Comparison of ENCODE assay signal across 29 cellular contexts in genomic region chr1:84683508-84683907, GRCh38.
"Had no signal": no experiment of that assay in that cellular context is flagged by ENCODE, and none has a peak within 500 bp of the region (broad histone marks: within the 10 kb centered on the region; RNA-seq: fewer than 3 reads in every experiment).

No MANE protein-coding gene starts in this region.

- H3K27ac Mint-ChIP-seq: dendritic cell treated with granulocyte-macrophage colony-stimulating factor and Interleukin-4, amounts not matched to agents 40 ng/mL and 50 ng/mL, for 4 days; effector memory CD8-positive, alpha-beta T cell; endodermal cell had no signal

- H3K27me3 Mint-ChIP-seq: dendritic cell treated with granulocyte-macrophage colony-stimulating factor and Interleukin-4, amounts not matched to agents 40 ng/mL and 50 ng/mL, for 4 days; effector memory CD8-positive, alpha-beta T cell had no signal

- H3K36me3 ChIP-seq: colonic mucosa, esophagus muscularis mucosa, esophagus squamous epithelium, gastrocnemius medialis, gastroesophageal sphincter, heart left ventricle, heart right ventricle had no signal

- H3K4me1 ChIP-seq: colonic mucosa, foreskin keratinocyte, gastrocnemius medialis had no signal

- H3K27ac ChIP-seq: colonic mucosa, coronary artery, dorsolateral prefrontal cortex, epithelial cell of prostate, esophagus muscularis mucosa, esophagus squamous epithelium, foreskin keratinocyte, gastrocnemius medialis, gastroesophageal sphincter, heart left ventricle, heart right ventricle had no signal

- H3K9me3 ChIP-seq: colonic mucosa, esophagus muscularis mucosa, esophagus squamous epithelium, gastrocnemius medialis, gastroesophageal sphincter, heart left ventricle, heart right ventricle had no signal

- H3K4me3 Mint-ChIP-seq: dendritic cell treated with granulocyte-macrophage colony-stimulating factor and Interleukin-4, amounts not matched to agents 40 ng/mL and 50 ng/mL, for 4 days; effector memory CD8-positive, alpha-beta T cell; endodermal cell had no signal

- H3K27me3 ChIP-seq: colonic mucosa, dorsolateral prefrontal cortex, esophagus muscularis mucosa, esophagus squamous epithelium, foreskin keratinocyte, gastrocnemius medialis, gastroesophageal sphincter, heart left ventricle, heart right ventricle had no signal

- DNase-seq: colonic mucosa; cortex of kidney; dermis blood vessel endothelial cell; dorsolateral prefrontal cortex; effector CD4-positive, alpha-beta T cell; effector CD8-positive, alpha-beta T cell; effector memory CD4-positive, alpha-beta T cell; effector memory CD8-positive, alpha-beta T cell; endodermal cell; erythroblast; esophagus squamous epithelium; foreskin fibroblast; foreskin keratinocyte; foreskin melanocyte; gastrocnemius medialis; glutamatergic neuron; head of caudate nucleus; heart left ventricle; heart right ventricle had no signal

- H3K9me3 Mint-ChIP-seq: effector memory CD8-positive, alpha-beta T cell; endodermal cell had no signal

- ATAC-seq: effector memory CD8-positive, alpha-beta T cell; esophagus mucosa; foreskin keratinocyte; gastrocnemius medialis; gastroesophageal sphincter; heart left ventricle; heart right ventricle had no signal

- FAIRE-seq: colon, endometrium, endothelial cell of umbilical vein, frontal cortex had no signal

- H3K4me3 ChIP-seq: colonic mucosa, coronary artery, dorsolateral prefrontal cortex, esophagus muscularis mucosa, esophagus squamous epithelium, gastrocnemius medialis, gastroesophageal sphincter, heart left ventricle, heart right ventricle had no signal
